ENCODE assay signal across 1 cellular context in the genomic region with DNA sequence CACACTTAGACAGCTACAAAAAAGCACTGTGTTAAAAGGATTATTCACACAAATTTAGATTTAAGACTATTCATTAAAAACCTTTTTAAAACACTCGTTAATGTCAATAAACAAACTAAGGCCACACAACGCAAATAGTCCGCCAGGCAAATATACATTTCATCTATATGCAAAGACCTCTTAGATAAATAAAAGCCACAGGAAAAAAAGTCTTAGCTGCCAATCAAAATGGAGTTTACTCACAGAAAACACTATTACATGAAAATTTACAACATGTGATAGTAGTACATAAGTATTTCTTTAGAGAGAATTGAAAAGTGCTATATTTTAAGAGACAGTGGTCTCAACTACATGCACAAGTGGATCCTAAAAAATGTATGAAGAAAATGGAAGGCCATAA.
TF ChIP-seq lines count a peak whose summit lies in the region.

No MANE protein-coding gene starts in this region.

TF ChIP-seq in K562, 482 proteins besides CTCF, POLR2A, EP300 and RAD21:
- TF ChIP-seq CREB1 (IDR thresholded peaks at IDR 0.05) (no peak), CREB1 (CRISPR knock-in tag; IDR thresholded peaks at IDR 0.05) (no peak), ZNF224 (CRISPR knock-in tag; IDR thresholded peaks at IDR 0.05) (no peak), PKNOX1 (IDR thresholded peaks at IDR 0.05) (peak; percentile 78), ZC3H4 (CRISPR knock-in tag; IDR thresholded peaks at IDR 0.05; ENCODE audit: borderline replicate concordance) (no peak), FOXA3 (CRISPR knock-in tag; conservative IDR thresholded peaks at IDR 0.05 in 1 of 2, IDR thresholded peaks at IDR 0.05 in 1 of 2) (0 out of 4 replicates have a peak, but pooled peaks of 1 of the 2 experiments have one; percentile 15), U2AF2 (optimal IDR thresholded peaks at IDR 0.05; ENCODE audit: low read depth, low read length) (no peak), ZNF347 (CRISPR knock-in tag; IDR thresholded peaks at IDR 0.05; ENCODE audit: low read depth) (no peak), ZNF3 (CRISPR knock-in tag; IDR thresholded peaks at IDR 0.05) (no peak), MEF2D (tag; conservative IDR thresholded peaks at IDR 0.05; ENCODE audit: low read depth) (no peak), KDM4B (IDR thresholded peaks at IDR 0.05; ENCODE audit: borderline replicate concordance in 2 of 2, low read depth in 1 of 2) (no peak), SNRNP70 (optimal IDR thresholded peaks at IDR 0.05; ENCODE audit: low read depth, low read length) (no peak), ZNF444 (CRISPR knock-in tag; IDR thresholded peaks at IDR 0.05) (no peak)
- TF ChIP-seq, protein P1, sequence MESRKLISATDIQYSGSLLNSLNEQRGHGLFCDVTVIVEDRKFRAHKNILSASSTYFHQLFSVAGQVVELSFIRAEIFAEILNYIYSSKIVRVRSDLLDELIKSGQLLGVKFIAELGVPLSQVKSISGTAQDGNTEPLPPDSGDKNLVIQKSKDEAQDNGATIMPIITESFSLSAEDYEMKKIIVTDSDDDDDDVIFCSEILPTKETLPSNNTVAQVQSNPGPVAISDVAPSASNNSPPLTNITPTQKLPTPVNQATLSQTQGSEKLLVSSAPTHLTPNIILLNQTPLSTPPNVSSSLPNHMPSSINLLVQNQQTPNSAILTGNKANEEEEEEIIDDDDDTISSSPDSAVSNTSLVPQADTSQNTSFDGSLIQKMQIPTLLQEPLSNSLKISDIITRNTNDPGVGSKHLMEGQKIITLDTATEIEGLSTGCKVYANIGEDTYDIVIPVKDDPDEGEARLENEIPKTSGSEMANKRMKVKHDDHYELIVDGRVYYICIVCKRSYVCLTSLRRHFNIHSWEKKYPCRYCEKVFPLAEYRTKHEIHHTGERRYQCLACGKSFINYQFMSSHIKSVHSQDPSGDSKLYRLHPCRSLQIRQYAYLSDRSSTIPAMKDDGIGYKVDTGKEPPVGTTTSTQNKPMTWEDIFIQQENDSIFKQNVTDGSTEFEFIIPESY (CRISPR knock-in tag; IDR thresholded peaks at IDR 0.05) = no peak
- TF ChIP-seq, protein P2, sequence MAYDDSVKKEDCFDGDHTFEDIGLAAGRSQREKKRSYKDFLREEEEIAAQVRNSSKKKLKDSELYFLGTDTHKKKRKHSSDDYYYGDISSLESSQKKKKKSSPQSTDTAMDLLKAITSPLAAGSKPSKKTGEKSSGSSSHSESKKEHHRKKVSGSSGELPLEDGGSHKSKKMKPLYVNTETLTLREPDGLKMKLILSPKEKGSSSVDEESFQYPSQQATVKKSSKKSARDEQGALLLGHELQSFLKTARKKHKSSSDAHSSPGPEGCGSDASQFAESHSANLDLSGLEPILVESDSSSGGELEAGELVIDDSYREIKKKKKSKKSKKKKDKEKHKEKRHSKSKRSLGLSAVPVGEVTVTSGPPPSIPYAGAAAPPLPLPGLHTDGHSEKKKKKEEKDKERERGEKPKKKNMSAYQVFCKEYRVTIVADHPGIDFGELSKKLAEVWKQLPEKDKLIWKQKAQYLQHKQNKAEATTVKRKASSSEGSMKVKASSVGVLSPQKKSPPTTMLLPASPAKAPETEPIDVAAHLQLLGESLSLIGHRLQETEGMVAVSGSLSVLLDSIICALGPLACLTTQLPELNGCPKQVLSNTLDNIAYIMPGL (CRISPR knock-in tag; IDR thresholded peaks at IDR 0.05) = no peak
- TF ChIP-seq, protein P3, sequence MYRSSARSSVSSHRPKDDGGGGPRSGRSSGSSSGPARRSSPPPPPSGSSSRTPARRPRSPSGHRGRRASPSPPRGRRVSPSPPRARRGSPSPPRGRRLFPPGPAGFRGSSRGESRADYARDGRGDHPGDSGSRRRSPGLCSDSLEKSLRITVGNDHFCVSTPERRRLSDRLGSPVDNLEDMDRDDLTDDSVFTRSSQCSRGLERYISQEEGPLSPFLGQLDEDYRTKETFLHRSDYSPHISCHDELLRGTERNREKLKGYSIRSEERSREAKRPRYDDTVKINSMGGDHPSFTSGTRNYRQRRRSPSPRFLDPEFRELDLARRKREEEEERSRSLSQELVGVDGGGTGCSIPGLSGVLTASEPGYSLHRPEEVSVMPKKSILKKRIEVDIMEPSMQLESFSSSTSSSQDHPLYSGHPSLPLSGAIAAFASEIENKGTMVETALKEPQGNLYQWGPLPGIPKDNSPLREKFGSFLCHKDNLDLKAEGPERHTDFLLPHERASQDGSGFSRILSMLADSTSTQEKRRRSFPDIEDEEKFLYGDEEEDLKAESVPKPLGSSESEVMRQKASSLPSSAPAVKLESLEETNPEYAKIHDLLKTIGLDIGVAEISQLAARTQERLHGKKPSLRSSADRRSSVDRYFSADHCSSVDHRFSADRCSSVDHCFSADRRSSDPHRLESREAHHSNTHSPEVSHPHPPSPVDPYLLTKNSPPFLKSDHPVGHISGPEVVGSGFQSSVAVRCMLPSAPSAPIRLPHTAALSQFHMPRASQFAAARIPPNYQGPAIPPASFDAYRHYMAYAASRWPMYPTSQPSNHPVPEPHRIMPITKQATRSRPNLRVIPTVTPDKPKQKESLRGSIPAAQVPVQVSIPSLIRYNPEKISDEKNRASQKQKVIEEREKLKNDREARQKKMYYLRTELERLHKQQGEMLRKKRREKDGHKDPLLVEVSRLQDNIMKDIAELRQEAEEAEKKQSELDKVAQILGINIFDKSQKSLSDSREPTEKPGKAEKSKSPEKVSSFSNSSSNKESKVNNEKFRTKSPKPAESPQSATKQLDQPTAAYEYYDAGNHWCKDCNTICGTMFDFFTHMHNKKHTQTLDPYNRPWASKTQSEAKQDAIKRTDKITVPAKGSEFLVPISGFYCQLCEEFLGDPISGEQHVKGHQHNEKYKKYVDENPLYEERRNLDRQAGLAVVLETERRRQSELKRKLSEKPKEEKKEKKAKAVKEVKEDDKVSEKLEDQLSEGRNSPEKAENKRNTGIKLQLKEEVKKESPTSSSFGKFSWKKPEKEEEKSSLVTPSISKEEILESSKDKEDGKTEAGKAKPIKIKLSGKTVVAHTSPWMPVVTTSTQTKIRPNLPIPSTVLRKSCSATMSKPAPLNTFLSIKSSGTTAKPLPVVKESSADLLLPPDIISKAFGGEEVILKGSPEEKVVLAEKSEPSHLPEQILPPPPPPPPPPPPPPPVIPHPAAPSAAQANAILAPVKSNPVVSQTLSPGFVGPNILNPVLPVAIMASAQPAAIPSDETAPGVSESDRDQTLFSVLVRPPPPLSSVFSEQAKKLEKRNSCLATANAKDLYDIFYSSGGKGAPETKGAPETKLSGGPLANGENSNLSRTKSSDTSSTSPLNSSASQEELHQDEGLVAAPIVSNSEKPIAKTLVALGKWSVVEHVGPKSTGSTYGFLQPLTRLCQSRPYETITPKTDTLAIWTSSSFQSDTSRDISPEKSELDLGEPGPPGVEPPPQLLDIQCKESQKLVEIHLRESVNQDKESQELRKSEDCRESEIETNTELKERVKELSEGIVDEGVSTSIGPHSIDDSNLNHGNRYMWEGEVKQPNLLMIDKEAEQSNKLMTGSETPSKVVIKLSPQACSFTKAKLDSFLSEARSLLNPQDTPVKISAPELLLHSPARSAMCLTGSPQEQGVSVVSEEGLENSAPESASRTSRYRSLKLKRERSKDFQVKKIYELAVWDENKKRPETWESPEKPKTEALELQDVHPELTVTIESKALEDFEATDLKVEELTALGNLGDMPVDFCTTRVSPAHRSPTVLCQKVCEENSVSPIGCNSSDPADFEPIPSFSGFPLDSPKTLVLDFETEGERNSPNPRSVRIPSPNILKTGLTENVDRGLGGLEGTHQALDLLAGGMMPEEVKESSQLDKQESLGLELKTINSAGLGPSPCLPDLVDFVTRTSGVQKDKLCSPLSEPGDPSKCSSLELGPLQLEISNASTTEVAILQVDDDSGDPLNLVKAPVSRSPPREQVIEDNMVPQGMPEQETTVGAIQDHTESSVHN (IDR thresholded peaks at IDR 0.05; ENCODE audit: borderline replicate concordance in 1 of 2, low read depth in 1 of 2) = no peak
- TF ChIP-seq, protein P4, sequence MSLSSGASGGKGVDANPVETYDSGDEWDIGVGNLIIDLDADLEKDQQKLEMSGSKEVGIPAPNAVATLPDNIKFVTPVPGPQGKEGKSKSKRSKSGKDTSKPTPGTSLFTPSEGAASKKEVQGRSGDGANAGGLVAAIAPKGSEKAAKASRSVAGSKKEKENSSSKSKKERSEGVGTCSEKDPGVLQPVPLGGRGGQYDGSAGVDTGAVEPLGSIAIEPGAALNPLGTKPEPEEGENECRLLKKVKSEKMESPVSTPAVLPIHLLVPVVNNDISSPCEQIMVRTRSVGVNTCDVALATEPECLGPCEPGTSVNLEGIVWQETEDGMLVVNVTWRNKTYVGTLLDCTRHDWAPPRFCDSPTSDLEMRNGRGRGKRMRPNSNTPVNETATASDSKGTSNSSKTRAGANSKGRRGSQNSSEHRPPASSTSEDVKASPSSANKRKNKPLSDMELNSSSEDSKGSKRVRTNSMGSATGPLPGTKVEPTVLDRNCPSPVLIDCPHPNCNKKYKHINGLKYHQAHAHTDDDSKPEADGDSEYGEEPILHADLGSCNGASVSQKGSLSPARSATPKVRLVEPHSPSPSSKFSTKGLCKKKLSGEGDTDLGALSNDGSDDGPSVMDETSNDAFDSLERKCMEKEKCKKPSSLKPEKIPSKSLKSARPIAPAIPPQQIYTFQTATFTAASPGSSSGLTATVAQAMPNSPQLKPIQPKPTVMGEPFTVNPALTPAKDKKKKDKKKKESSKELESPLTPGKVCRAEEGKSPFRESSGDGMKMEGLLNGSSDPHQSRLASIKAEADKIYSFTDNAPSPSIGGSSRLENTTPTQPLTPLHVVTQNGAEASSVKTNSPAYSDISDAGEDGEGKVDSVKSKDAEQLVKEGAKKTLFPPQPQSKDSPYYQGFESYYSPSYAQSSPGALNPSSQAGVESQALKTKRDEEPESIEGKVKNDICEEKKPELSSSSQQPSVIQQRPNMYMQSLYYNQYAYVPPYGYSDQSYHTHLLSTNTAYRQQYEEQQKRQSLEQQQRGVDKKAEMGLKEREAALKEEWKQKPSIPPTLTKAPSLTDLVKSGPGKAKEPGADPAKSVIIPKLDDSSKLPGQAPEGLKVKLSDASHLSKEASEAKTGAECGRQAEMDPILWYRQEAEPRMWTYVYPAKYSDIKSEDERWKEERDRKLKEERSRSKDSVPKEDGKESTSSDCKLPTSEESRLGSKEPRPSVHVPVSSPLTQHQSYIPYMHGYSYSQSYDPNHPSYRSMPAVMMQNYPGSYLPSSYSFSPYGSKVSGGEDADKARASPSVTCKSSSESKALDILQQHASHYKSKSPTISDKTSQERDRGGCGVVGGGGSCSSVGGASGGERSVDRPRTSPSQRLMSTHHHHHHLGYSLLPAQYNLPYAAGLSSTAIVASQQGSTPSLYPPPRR (CRISPR knock-in tag; IDR thresholded peaks at IDR 0.05; ENCODE audit: borderline replicate concordance) = no peak
TF ChIP-seq in K562: peak in this region for 2.
